1 cellular context compared by ENCODE assay signal in the genomic region with DNA sequence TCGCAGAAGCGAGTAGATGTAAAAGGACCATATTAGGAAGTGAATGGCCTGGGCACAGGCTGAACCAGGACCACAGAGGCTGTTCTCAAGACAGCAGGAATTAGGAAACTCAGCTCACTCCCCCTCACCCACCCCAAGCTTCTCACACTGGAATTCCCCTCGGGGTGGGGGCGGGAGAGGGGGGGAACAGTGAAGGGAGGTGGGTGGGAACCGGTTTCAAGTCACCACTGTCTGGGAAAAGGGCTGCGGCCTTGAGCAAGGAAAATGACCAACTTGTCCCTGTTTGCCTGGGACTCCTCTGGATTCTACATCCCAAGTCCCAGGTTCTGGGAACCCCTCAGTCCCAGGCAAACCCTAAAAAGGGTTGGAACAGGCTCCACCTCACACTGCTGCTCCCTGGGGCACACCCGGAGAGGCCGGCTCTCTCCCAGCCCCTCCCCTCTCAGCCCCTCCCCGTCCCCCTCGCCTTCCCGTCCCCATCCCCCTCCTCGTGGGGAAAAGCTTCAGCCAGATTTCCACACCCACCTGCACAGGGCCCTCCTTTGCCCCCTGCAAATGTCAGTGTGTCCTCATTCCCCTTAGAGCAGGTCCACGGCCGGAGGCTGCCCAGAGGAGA.
A peak's percentile ranks its signal among the peaks of the same experiment; 100 is the strongest.
TF ChIP-seq lines count a peak whose summit lies in the region.

No MANE protein-coding gene starts in this region.

TF ChIP-seq in HepG2, 621 proteins besides CTCF, POLR2A, EP300 and RAD21 (continued from another document):
- TF ChIP-seq, protein P1, sequence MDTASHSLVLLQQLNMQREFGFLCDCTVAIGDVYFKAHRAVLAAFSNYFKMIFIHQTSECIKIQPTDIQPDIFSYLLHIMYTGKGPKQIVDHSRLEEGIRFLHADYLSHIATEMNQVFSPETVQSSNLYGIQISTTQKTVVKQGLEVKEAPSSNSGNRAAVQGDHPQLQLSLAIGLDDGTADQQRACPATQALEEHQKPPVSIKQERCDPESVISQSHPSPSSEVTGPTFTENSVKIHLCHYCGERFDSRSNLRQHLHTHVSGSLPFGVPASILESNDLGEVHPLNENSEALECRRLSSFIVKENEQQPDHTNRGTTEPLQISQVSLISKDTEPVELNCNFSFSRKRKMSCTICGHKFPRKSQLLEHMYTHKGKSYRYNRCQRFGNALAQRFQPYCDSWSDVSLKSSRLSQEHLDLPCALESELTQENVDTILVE (CRISPR knock-in tag; IDR thresholded peaks at IDR 0.05): no peak
- TF ChIP-seq DPF2 (CRISPR knock-in tag; IDR thresholded peaks at IDR 0.05; ENCODE audit: borderline replicate concordance, low read depth) (no peak), PCBP1 (IDR thresholded peaks at IDR 0.05; ENCODE audit: borderline replicate concordance, low read depth, low read length) (0 out of 2 replicates have a peak, but pooled peaks have one; percentile 43), ETV6 (CRISPR knock-in tag; conservative IDR thresholded peaks at IDR 0.05) (no peak)
